ENCODE assay signal across 14 cellular contexts in the genomic region with DNA sequence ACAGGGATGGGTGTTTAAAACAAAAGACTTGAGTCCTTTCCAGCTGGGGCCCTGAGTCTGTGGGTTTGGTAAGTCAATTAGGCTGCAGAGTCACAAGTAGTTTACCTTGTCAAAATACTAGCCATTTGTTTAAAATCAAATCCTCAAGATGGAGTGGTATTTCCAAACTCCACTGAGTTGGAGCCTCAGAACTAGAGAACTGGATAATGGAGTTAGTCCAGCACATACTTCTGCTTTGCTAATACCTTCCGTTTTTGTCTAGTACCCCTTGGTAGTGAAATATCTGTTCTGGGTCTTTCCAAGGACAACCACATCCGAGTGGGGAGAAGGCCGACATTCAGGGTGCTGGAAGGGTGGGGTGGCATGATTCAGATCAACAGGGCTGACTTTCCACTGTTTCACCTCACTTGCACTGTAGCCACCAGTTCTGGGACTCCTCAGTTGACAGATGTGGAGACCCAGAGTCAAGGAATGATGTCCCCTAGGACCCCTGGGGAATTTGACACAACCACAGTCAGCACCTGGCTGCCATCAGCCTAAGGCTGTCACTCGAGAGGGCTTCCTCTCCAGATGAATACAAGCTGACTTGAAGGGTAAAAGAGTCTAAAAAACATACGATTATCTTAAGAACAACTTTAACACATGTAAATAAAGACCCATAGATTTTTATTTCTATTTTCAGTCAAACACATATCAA.
DNase-seq lines count a peak whose midpoint lies in the region; ATAC-seq and TF ChIP-seq lines count a peak whose summit lies in the region.
"Had no signal": no experiment of that assay in that cellular context is flagged by ENCODE, and none has a peak within 500 bp of the region (broad histone marks: within the 10 kb centered on the region; RNA-seq: fewer than 3 reads in every experiment).

No MANE protein-coding gene starts in this region.

- no peaks in the 10 kb centered on the region for H3K27me3 ChIP-seq in Caco-2 (replicated peaks; ENCODE audit: control insufficient read depth, insufficient read depth, low read length)
- no peaks in the 10 kb centered on the region for H3K27me3 ChIP-seq in hepatocyte

- no peaks in the 10 kb centered on the region for H3K9me3 Mint-ChIP-seq in Caco-2 (ENCODE audit: unreplicated experiment)
- H3K9me3 Mint-ChIP-seq: CD4-positive, alpha-beta T cell had no signal

- no peak overlapping the region for H3K4me3 Mint-ChIP-seq in Caco-2 (ENCODE audit: unreplicated experiment)
- H3K4me3 Mint-ChIP-seq: CD4-positive, alpha-beta T cell had no signal

- no peaks in the 10 kb centered on the region for H3K79me2 ChIP-seq in hepatocyte

- TF ChIP-seq CTCF in Caco-2 (IDR thresholded peaks at IDR 0.05; ENCODE audit: insufficient read depth in 1 of 2, low read depth in 1 of 2, low read length in 1 of 2, severe bottlenecking in 1 of 2, unreplicated experiment in 1 of 2) (no peak), hepatocyte (IDR thresholded peaks at IDR 0.05; ENCODE audit: poor library complexity) (no peak)

- H3K27me3 Mint-ChIP-seq in Caco-2 (ENCODE audit: insufficient read depth, unreplicated experiment): no peaks in the 10 kb centered on the region

- H3K36me3 Mint-ChIP-seq in Caco-2 (ENCODE audit: insufficient read depth, unreplicated experiment): peaks cover 8% of the 10 kb centered on the region

- WGBS in hepatocyte (ENCODE audit: low lambda C conversion rate, missing lambda C conversion rate): 63% methylated on average over 5 of the region's 5 CpGs

- CTCF ChIA-PET in Caco-2 (lab: Charles Lee): interaction anchor here (0.8 to 1.2 kb wide), 2 partner anchors 8 to 13 kb away, joined by 4 read pairs; no protein-coding TSS in a partner anchor

- H4K20me1 ChIP-seq in hepatocyte (ENCODE audit: insufficient read depth, poor library complexity, severe bottlenecking): no peaks in the 10 kb centered on the region

- H3K27ac Mint-ChIP-seq in Caco-2 (ENCODE audit: unreplicated experiment): peak overlapping the region; percentile 80
- H3K27ac Mint-ChIP-seq: CD4-positive, alpha-beta T cell had no signal

- H3K9me3 ChIP-seq in Caco-2 (no peaks in the 10 kb centered on the region), hepatocyte (ENCODE audit: low read depth) (no peaks in the 10 kb centered on the region)
- H3K9me3 ChIP-seq: mucosa of descending colon had no signal

- H3K4me2 ChIP-seq in hepatocyte: no peak overlapping the region

- H2AFZ ChIP-seq in hepatocyte: no peak overlapping the region

- H3K36me3 ChIP-seq in Caco-2 (ENCODE audit: control insufficient read depth, insufficient read depth, low read length): no peaks in the 10 kb centered on the region
- H3K36me3 ChIP-seq in hepatocyte (replicated peaks; ENCODE audit: insufficient read depth, low read depth): no peaks in the 10 kb centered on the region

- BruUV-seq in Caco-2 (replicated peaks; lab: Mats Ljungman, UMichigan): TSS peak; percentile 86

- H3K4me1 ChIP-seq in Caco-2: peaks cover 58% of the 10 kb centered on the region
- H3K4me1 ChIP-seq in hepatocyte (ENCODE audit: insufficient read depth): no peaks in the 10 kb centered on the region

- peak overlapping the region; percentile 69 for H3K27ac ChIP-seq in hepatocyte
- H3K27ac ChIP-seq: SK-N-MC had no signal

- no peaks in the 10 kb centered on the region for H3K9me2 ChIP-seq in hepatocyte (replicated peaks; ENCODE audit: insufficient read depth)

- peaks cover 63% of the 10 kb centered on the region for H3K4me1 Mint-ChIP-seq in Caco-2 (ENCODE audit: low read depth, unreplicated experiment)

- H3K4me3 ChIP-seq in Caco-2 (ENCODE audit: low read depth, low read length) (no peak overlapping the region), hepatocyte (no peak overlapping the region)
- H3K4me3 ChIP-seq: mucosa of descending colon, SK-N-MC had no signal

- POLR2A ChIA-PET in Caco-2 (lab: Charles Lee): no interaction called here

- intact Hi-C loops in Caco-2 (cut with micrococcal nuclease; ENCODE audit: unreplicated experiment): loop anchor here (1.0 to 2.0 kb wide), 2 partner anchors 12 to 85 kb away; a partner anchor contains a TSS

- DNase-seq in Caco-2: no peak
- DNase-seq in hepatocyte (ENCODE audit: low spot score): no peak
- DNase-seq in COR-L47 (lab: John Stamatoyannopoulos, UW): no peak
- no peak for DNase-seq in NK-92 (lab: John Stamatoyannopoulos, UW; ENCODE audit: unreplicated experiment)
- no peak for DNase-seq in activated CD8-positive, alpha-beta memory T cell treated with anti-CD3 and anti-CD28 coated beads for 24 hours
- DNase-seq: activated CD4-positive, alpha-beta T cell treated with anti-CD3 and anti-CD28 coated beads for 4 hours; CD4-positive, alpha-beta T cell; mucosa of descending colon; NCI-H524 treated with DMSO at 0.1 percent for 48 hours had no signal

- ATAC-seq in GM19324 (IDR thresholded peaks at IDR 0.05; ENCODE audit: low FRiP score, unreplicated experiment) (peak; percentile 32), HG03196 (IDR thresholded peaks at IDR 0.05; ENCODE audit: unreplicated experiment) (peak; percentile 37), GM18498 (IDR thresholded peaks at IDR 0.05; ENCODE audit: unreplicated experiment) (no peak)
- ATAC-seq: mucosa of descending colon, sciatic nerve had no signal
